10 cellular contexts compared by ENCODE assay signal in genomic region chr7:158613481-158613880, GRCh38. TPM values are rescaled to one million over a fixed set of nuclear protein-coding genes. Genes with fewer than 3 reads are reported as not detected.
A peak's percentile ranks its signal among the peaks of the same experiment; 100 is the strongest.
DNase-seq lines count a peak whose midpoint lies in the region; ATAC-seq and TF ChIP-seq lines count a peak whose summit lies in the region.
"Had no signal": no experiment of that assay in that cellular context is flagged by ENCODE, and none has a peak within 500 bp of the region (broad histone marks: within the 10 kb centered on the region; RNA-seq: fewer than 3 reads in every experiment).

No MANE protein-coding gene starts in this region.

- TF ChIP-seq CTCF in WTC11 (IDR thresholded peaks at IDR 0.05) = no peak
- TF ChIP-seq CTCF in stomach (IDR thresholded peaks at IDR 0.05) = no peak
- no peak for TF ChIP-seq CTCF in spleen (IDR thresholded peaks at IDR 0.05 in 8 of 11, conservative IDR thresholded peaks at IDR 0.05 in 3 of 11)

- H3K4me1 Mint-ChIP-seq in WTC11 = peaks cover 39% of the 10 kb centered on the region

- CTCF ChIA-PET in WTC11 (lab: Charles Lee) = interaction anchor here (1.4 kb wide), 1 partner anchor 87 kb away, joined by 5 read pairs; no protein-coding TSS in a partner anchor

- H3K36me3 Mint-ChIP-seq in WTC11 = peaks cover 7% of the 10 kb centered on the region

- H3K4me1 ChIP-seq in stomach (no peaks in the 10 kb centered on the region), spleen (no peaks in the 10 kb centered on the region)

- 0 out of 2 replicates have a peak, but pooled peaks cover 2% of the 10 kb centered on the region for H3K9me3 Mint-ChIP-seq in WTC11

- no peak for TF ChIP-seq EP300 in stomach (IDR thresholded peaks at IDR 0.05)

- H3K9me3 ChIP-seq in stomach = no peaks in the 10 kb centered on the region
- H3K9me3 ChIP-seq in spleen = no peaks in the 10 kb centered on the region

- H3K27me3 ChIP-seq in stomach = no peaks in the 10 kb centered on the region
- H3K27me3 ChIP-seq in spleen (replicated peaks in 1 of 7) = no peaks in the 10 kb centered on the region

- POLR2A ChIA-PET in WTC11 (lab: Charles Lee) = no interaction called here

- H3K27ac ChIP-seq in stomach = no peak overlapping the region
- no peak overlapping the region for H3K27ac ChIP-seq in spleen
- H3K27ac ChIP-seq: epithelial cell of prostate had no signal

- peak overlapping the region; percentile 65 for H3K27ac Mint-ChIP-seq in WTC11

- no peaks in the 10 kb centered on the region for H3K36me3 ChIP-seq in stomach
- H3K36me3 ChIP-seq in spleen = no peaks in the 10 kb centered on the region

- no peak overlapping the region for H3K4me3 Mint-ChIP-seq in WTC11

- DNase-seq in WTC11 (ENCODE audit: low spot score) = no peak
- no peak for DNase-seq in stomach
- DNase-seq in cortex of kidney (lab: John Stamatoyannopoulos, UW) = no peak
- no peak for DNase-seq in spleen
- no peak for DNase-seq in HCEC 1CT
- DNase-seq: H7 had no signal

- TF ChIP-seq POLR2A in stomach (IDR thresholded peaks at IDR 0.05) (no peak), spleen (IDR thresholded peaks at IDR 0.05) (no peak)

- H3K27me3 Mint-ChIP-seq in WTC11 (ENCODE audit: low read depth) = no peaks in the 10 kb centered on the region

- intact Hi-C loops in stomach (cut with DNase I; ENCODE audit: low total_unique reads) = no loop called here
- intact Hi-C loops in spleen (cut with DNase I; ENCODE audit: low total_unique reads) = no loop called here

- 88 to 100% (median 98%) methylated on average over 2 of the region's 2 CpGs for WGBS in stomach, 5 donors
- WGBS in spleen, 5 donors = 67 to 87% (median 85%) methylated on average over 2 of the region's 2 CpGs

- H3K4me3 ChIP-seq in stomach = no peak overlapping the region
- H3K4me3 ChIP-seq in spleen = no peak overlapping the region

- ATAC-seq in GM18511 (IDR thresholded peaks at IDR 0.05; ENCODE audit: unreplicated experiment) (peak; percentile 95), GM21619 (IDR thresholded peaks at IDR 0.05; ENCODE audit: unreplicated experiment) (peak; percentile 86), HG03520 (IDR thresholded peaks at IDR 0.05; ENCODE audit: unreplicated experiment) (peak; percentile 76), WTC11 (no peak)

TF ChIP-seq in WTC11, 78 proteins besides CTCF, POLR2A, EP300 and RAD21:
- TF ChIP-seq ZNF396 (CRISPR knock-in tag; IDR thresholded peaks at IDR 0.05; ENCODE audit: borderline replicate concordance) (no peak), CBFB (CRISPR knock-in tag; IDR thresholded peaks at IDR 0.05; ENCODE audit: low read depth) (no peak), ATF1 (CRISPR knock-in tag; IDR thresholded peaks at IDR 0.05) (no peak), NR1H2 (CRISPR knock-in tag; IDR thresholded peaks at IDR 0.05) (no peak), CREM (CRISPR knock-in tag; IDR thresholded peaks at IDR 0.05) (no peak), RELA (CRISPR knock-in tag; IDR thresholded peaks at IDR 0.05; ENCODE audit: borderline replicate concordance) (no peak), ZNF423 (CRISPR knock-in tag; IDR thresholded peaks at IDR 0.05) (no peak), ZNF121 (CRISPR knock-in tag; IDR thresholded peaks at IDR 0.05) (no peak)
- TF ChIP-seq, protein P1, sequence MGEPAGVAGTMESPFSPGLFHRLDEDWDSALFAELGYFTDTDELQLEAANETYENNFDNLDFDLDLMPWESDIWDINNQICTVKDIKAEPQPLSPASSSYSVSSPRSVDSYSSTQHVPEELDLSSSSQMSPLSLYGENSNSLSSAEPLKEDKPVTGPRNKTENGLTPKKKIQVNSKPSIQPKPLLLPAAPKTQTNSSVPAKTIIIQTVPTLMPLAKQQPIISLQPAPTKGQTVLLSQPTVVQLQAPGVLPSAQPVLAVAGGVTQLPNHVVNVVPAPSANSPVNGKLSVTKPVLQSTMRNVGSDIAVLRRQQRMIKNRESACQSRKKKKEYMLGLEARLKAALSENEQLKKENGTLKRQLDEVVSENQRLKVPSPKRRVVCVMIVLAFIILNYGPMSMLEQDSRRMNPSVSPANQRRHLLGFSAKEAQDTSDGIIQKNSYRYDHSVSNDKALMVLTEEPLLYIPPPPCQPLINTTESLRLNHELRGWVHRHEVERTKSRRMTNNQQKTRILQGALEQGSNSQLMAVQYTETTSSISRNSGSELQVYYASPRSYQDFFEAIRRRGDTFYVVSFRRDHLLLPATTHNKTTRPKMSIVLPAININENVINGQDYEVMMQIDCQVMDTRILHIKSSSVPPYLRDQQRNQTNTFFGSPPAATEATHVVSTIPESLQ (CRISPR knock-in tag; IDR thresholded peaks at IDR 0.05) = no peak
- TF ChIP-seq, protein P2, sequence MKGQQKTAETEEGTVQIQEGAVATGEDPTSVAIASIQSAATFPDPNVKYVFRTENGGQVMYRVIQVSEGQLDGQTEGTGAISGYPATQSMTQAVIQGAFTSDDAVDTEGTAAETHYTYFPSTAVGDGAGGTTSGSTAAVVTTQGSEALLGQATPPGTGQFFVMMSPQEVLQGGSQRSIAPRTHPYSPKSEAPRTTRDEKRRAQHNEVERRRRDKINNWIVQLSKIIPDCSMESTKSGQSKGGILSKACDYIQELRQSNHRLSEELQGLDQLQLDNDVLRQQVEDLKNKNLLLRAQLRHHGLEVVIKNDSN (CRISPR knock-in tag; IDR thresholded peaks at IDR 0.05) = no peak

RNA-seq across cellular contexts. Expression of gene PTPRN2, which starts 25.9 kb away (rescaled TPM):
- total RNA-seq in WTC11 (2021) (2.6 to 4.7 TPM (median 3.9 TPM) in 3 replicates), stomach (100 to 1,000 TPM in 1 of 5 donors, 10 to 100 TPM in 4; 35.8 to 136 (median 66.3) TPM), spleen (10 to 100 TPM in 6 of 7 donors, 1 to 10 TPM in 1; 7.9 to 22.8 (median 16.8) TPM)
- polyA plus RNA-seq in stomach (10 to 100 TPM in 1 of 3 donors, 1 to 10 TPM in 2; 4.9 to 10.8 (median 9.0) TPM), spleen (10 to 100 TPM in 1 of 3 donors, 1 to 10 TPM in 2; 7.0 to 19.4 (median 7.8) TPM)
